In genomic region chr22:24981066-24981465, GRCh38 we compare ENCODE assay signal across 21 cellular contexts. TPM values are rescaled to one million over a fixed set of nuclear protein-coding genes. Genes with fewer than 3 reads are reported as not detected.
"Had no signal": no experiment of that assay in that cellular context is flagged by ENCODE, and none has a peak within 500 bp of the region (broad histone marks: within the 10 kb centered on the region; RNA-seq: fewer than 3 reads in every experiment).

No MANE protein-coding gene starts in this region.

- ATAC-seq: activated CD8-positive, alpha-beta T cell treated with anti-CD3 and anti-CD28 coated beads for 36 hours; stimulated activated naive CD8-positive, alpha-beta T cell treated with anti-CD3 and anti-CD28 coated beads, Interleukin-15, amount 100 ng/mL, for 72 hours had no signal

- FAIRE-seq: bronchial epithelial cell had no signal

- H3K4me3 ChIP-seq: coronary artery, thoracic aorta had no signal

- H3K9ac ChIP-seq: parathyroid adenoma had no signal

- H3K27ac ChIP-seq: parathyroid adenoma, thoracic aorta, VCaP had no signal

- H3K36me3 ChIP-seq: thoracic aorta had no signal

- H2AFZ ChIP-seq: parathyroid adenoma had no signal

- H3K9me3 ChIP-seq: thoracic aorta had no signal

- DNase-seq: activated CD4-positive, alpha-beta T cell treated with anti-CD3 and anti-CD28 coated beads for 4 hours; activated CD8-positive, alpha-beta memory T cell treated with anti-CD3 and anti-CD28 coated beads, Interleukin-2, amount 50 U/mL, for 48 hours; activated CD8-positive, alpha-beta T cell treated with anti-CD3 and anti-CD28 coated beads for 36 hours; activated naive CD8-positive, alpha-beta T cell treated with anti-CD3 and anti-CD28 coated beads, Interleukin-2, amount 10 ng/mL, durations not matched to agents 7 days and 5 days; aorta; effector CD4-positive, alpha-beta T cell; glutamatergic neuron; stimulated activated CD4-positive, alpha-beta T cell treated with anti-CD3 and anti-CD28 coated beads, Interleukin-15, amount 100 ng/mL, for 24 hours; stimulated activated CD4-positive, alpha-beta T cell treated with anti-CD3 and anti-CD28 coated beads, Interleukin-4, amount 100 ng/mL, for 24 hours; stimulated activated naive CD8-positive, alpha-beta T cell treated with anti-CD3 and anti-CD28 coated beads, Interleukin-15, amount 100 ng/mL, for 72 hours; T1000 had no signal

RNA-seq across cellular contexts. Expression of gene LHFPL7, which starts 34.6 kb away (rescaled TPM):
- total RNA-seq: activated CD8-positive, alpha-beta T cell treated with anti-CD3 and anti-CD28 coated beads for 36 hours; activated naive CD8-positive, alpha-beta T cell treated with anti-CD3 and anti-CD28 coated beads, Interleukin-2, amount 10 ng/mL, durations not matched to agents 7 days and 5 days; aorta; bronchial epithelial cell; epithelial cell of proximal tubule; mesothelial cell of epicardium; myocyte; renal cortical epithelial cell; skeletal muscle tissue; thoracic aorta had no signal
- polyA plus RNA-seq: aorta had no signal
